Comparison of ENCODE assay signal across 8 cellular contexts in genomic region chr20:19815553-19815991, GRCh38. TPM values are rescaled to one million over a fixed set of nuclear protein-coding genes. Genes with fewer than 3 reads are reported as not detected.
A peak's percentile ranks its signal among the peaks of the same experiment; 100 is the strongest.
DNase-seq lines count a peak whose midpoint lies in the region; ATAC-seq, FAIRE-seq and TF ChIP-seq lines count a peak whose summit lies in the region.

No MANE protein-coding gene starts in this region.

- POLR2A ChIA-PET in A549 (lab: Yijun Ruan, JAX) = interaction anchor here (0.8 to 3.5 kb wide), 9 partner anchors 8 to 162 kb away, joined by 3 to 25 read pairs (median 4); no protein-coding TSS in a partner anchor

- TF ChIP-seq POLR2A in A549 (IDR thresholded peaks at IDR 0.05; ENCODE audit: low read length) = no peak
- TF ChIP-seq POLR2A in lower leg skin (IDR thresholded peaks at IDR 0.05) = no peak

- CTCF ChIA-PET in A549 (lab: Yijun Ruan, JAX) = interaction anchor here (0.6 to 6.9 kb wide), 22 partner anchors 9 to 202 kb away, joined by 3 to 59 read pairs (median 6); partner anchors contain the start of gene NAA20

- H3K27ac ChIP-seq in A549 = peak overlapping the region; percentile 80 to 89
- peak overlapping the region; percentile 97 for H3K27ac ChIP-seq in brain microvascular endothelial cell

- 2% methylated on average over 8 of the region's 8 CpGs for WGBS in A549 (ENCODE audit: missing lambda C conversion rate)
- 39 to 51% methylated on average over 8 of the region's 8 CpGs for WGBS in lower leg skin, 2 donors

- peaks cover 15% of the 10 kb centered on the region for H3K9me3 ChIP-seq in A549

- ATAC-seq in A549 = peak; percentile 99 to 100
- ATAC-seq in GM18517 (IDR thresholded peaks at IDR 0.05; ENCODE audit: unreplicated experiment) = no peak

- TF ChIP-seq CTCF in A549 (IDR thresholded peaks at IDR 0.05) (peak; percentile 14; the same call in 2 of the 3 replicates), brain microvascular endothelial cell (IDR thresholded peaks at IDR 0.05; ENCODE audit: low read depth, low read length, missing control alignments) (no peak), lower leg skin (IDR thresholded peaks at IDR 0.05) (no peak)

- FAIRE-seq in A549 (lab: Jason Lieb, UNC) = peak; percentile 100

- TF ChIP-seq EP300 in A549 (IDR thresholded peaks at IDR 0.05) = peak; percentile 75 to 89; a peak in 3 of 5 replicates

- TF ChIP-seq RAD21 in A549 (conservative IDR thresholded peaks at IDR 0.05 in 1 of 2, IDR thresholded peaks at IDR 0.05 in 1 of 2) = peak; percentile 57 to 75

- H3K4me3 ChIP-seq in A549 (no peak overlapping the region), brain microvascular endothelial cell (ENCODE audit: low read depth, low read length) (no peak overlapping the region), lower leg skin (ENCODE audit: low read depth, poor library complexity, severe bottlenecking) (no peak overlapping the region)

- H3K4me1 ChIP-seq in A549 = peaks cover 40% of the 10 kb centered on the region

- peak; percentile 95 to 96 for DNase-seq in A549 (ENCODE audit: low read depth in 1 of 2, low spot score in 1 of 2)
- DNase-seq in HPDE6-E6E7 (ENCODE audit: extremely low spot score) = peak; percentile 98
- peak; percentile 98 for DNase-seq in brain microvascular endothelial cell
- DNase-seq in left kidney (ENCODE audit: low read depth, low spot score) = peak; percentile 66
- no peak for DNase-seq in SIG-M5 treated with dmso at 0.1 percent for 504 hours (lab: John Stamatoyannopoulos, UW; ENCODE audit: unreplicated experiment)
- DNase-seq in foreskin melanocyte = no peak
- DNase-seq in lower leg skin (ENCODE audit: low spot score in 2 of 2) = no peak

- no peaks in the 10 kb centered on the region for H3K27me3 ChIP-seq in brain microvascular endothelial cell (replicated peaks)

- intact Hi-C loops in lower leg skin (cut with DNase I; ENCODE audit: low total_unique reads) = no loop called here

- peak overlapping the region; percentile 60 for H3K4me2 ChIP-seq in A549

- no peaks in the 10 kb centered on the region for H3K36me3 ChIP-seq in brain microvascular endothelial cell (replicated peaks)

- in situ Hi-C loops in brain microvascular endothelial cell (cut with HindIII; ENCODE audit: low pct_ligation_motif_present, low sequenced_read_pairs) = no loop called here

TF ChIP-seq in A549, 52 proteins besides CTCF, POLR2A, EP300 and RAD21 (continues in another document):
- no peak for TF ChIP-seq POLR2AphosphoS2 (conservative IDR thresholded peaks at IDR 0.05; ENCODE audit: low read length)
- no peak for TF ChIP-seq CBX2 (IDR thresholded peaks at IDR 0.05; ENCODE audit: borderline replicate concordance, low read depth)
- peak in 1 of 2 experiments; percentile 55; a peak in 1 of 4 replicates for TF ChIP-seq CEBPB (IDR thresholded peaks at IDR 0.05)
- no peak for TF ChIP-seq HEYL (CRISPR knock-in tag; IDR thresholded peaks at IDR 0.05)
- peak; percentile 62 for TF ChIP-seq SMC3 (IDR thresholded peaks at IDR 0.05)
- TF ChIP-seq RCOR1 (IDR thresholded peaks at IDR 0.05; ENCODE audit: low read depth, low read length) = no peak
- TF ChIP-seq KDM5A (IDR thresholded peaks at IDR 0.05) = no peak
- peak; percentile 14; the same call in 1 of the 2 replicates for TF ChIP-seq HES2 (IDR thresholded peaks at IDR 0.05)
- TF ChIP-seq MYC (IDR thresholded peaks at IDR 0.05; ENCODE audit: borderline replicate concordance, low read length) = 0 out of 2 replicates have a peak, but pooled peaks have one; percentile 8
- TF ChIP-seq GATA3 (IDR thresholded peaks at IDR 0.05; ENCODE audit: borderline replicate concordance) = peak; percentile 83
- no peak for TF ChIP-seq TFCP2L1 (CRISPR knock-in tag; IDR thresholded peaks at IDR 0.05)
- no peak for TF ChIP-seq BHLHE40 (IDR thresholded peaks at IDR 0.05; ENCODE audit: low read depth, low read length)
- TF ChIP-seq MAFK (IDR thresholded peaks at IDR 0.05; ENCODE audit: partially characterized antibody) = peak; percentile 99
- TF ChIP-seq ATOH8 (CRISPR knock-in tag; IDR thresholded peaks at IDR 0.05; ENCODE audit: low read depth) = peak; percentile 92; the same call in 1 of the 2 replicates
- peak; percentile 46; the same call in 1 of the 2 replicates for TF ChIP-seq PBX3 (IDR thresholded peaks at IDR 0.05)
- no peak for TF ChIP-seq ZFP36 (IDR thresholded peaks at IDR 0.05; ENCODE audit: borderline replicate concordance, partially characterized antibody)
- TF ChIP-seq TP53 (CRISPR knock-in tag; IDR thresholded peaks at IDR 0.05) = no peak
- TF ChIP-seq NPAS2 (CRISPR knock-in tag; IDR thresholded peaks at IDR 0.05; ENCODE audit: borderline replicate concordance) = no peak
- no peak for TF ChIP-seq HMGXB4 (CRISPR knock-in tag; IDR thresholded peaks at IDR 0.05; ENCODE audit: borderline replicate concordance)
- TF ChIP-seq ZC3H11A (IDR thresholded peaks at IDR 0.05) = no peak
- TF ChIP-seq NFE2L2 (conservative IDR thresholded peaks at IDR 0.05; ENCODE audit: low read length) = peak; percentile 57; the same call in 1 of the 2 replicates
- no peak for TF ChIP-seq ESRRA (IDR thresholded peaks at IDR 0.05; ENCODE audit: borderline replicate concordance, low read length)
- TF ChIP-seq RARB (CRISPR knock-in tag; IDR thresholded peaks at IDR 0.05) = no peak
- no peak for TF ChIP-seq EHMT2 (IDR thresholded peaks at IDR 0.05; ENCODE audit: low read depth)
- no peak for TF ChIP-seq E2F6 (IDR thresholded peaks at IDR 0.05; ENCODE audit: borderline replicate concordance, low read depth)
- TF ChIP-seq CHD4 (IDR thresholded peaks at IDR 0.05; ENCODE audit: borderline replicate concordance) = no peak
- TF ChIP-seq ZNF302 (CRISPR knock-in tag; IDR thresholded peaks at IDR 0.05) = peak; percentile 65; the same call in 1 of the 2 replicates
- TF ChIP-seq ZSCAN20 (CRISPR knock-in tag; IDR thresholded peaks at IDR 0.05) = 0 out of 2 replicates have a peak, but pooled peaks have one; percentile 25
- TF ChIP-seq RFX5 (IDR thresholded peaks at IDR 0.05) = no peak
- TF ChIP-seq EHF (CRISPR knock-in tag; IDR thresholded peaks at IDR 0.05) = peak; percentile 77; the same call in 1 of the 2 replicates
- no peak for TF ChIP-seq MAZ (IDR thresholded peaks at IDR 0.05; ENCODE audit: borderline replicate concordance, low read depth, low read length)
- no peak for TF ChIP-seq SREBF2 (IDR thresholded peaks at IDR 0.05)
- TF ChIP-seq CHD2 (IDR thresholded peaks at IDR 0.05; ENCODE audit: low read length, partially characterized antibody) = no peak
- TF ChIP-seq HOXA7 (CRISPR knock-in tag; IDR thresholded peaks at IDR 0.05) = no peak

RNA-seq across cellular contexts. Expression of gene RIN2, which starts 57.5 kb away (rescaled TPM):
- polyA plus RNA-seq in A549 (2011; rRNA removed) = 34.7 and 36.3 TPM in 2 replicates
- polyA plus RNA-seq in A549 (2012; cell fraction: cytosol; rRNA removed) = 14.1 and 15.0 TPM in 2 replicates
- 13.0 and 15.5 TPM in 2 replicates for polyA plus RNA-seq in A549 (2012; cell fraction: nucleus; rRNA removed)
- polyA plus RNA-seq in A549 (2017; fragmentation: RNase III; extraction: RNeasy Plus Mini Kit Qiagen cat#74134 plus additional on column Dnase treatment) = 22.4 to 23.3 TPM (median 22.7 TPM) in 3 replicates
- polyA minus RNA-seq in A549 (2011; rRNA and poly(A)+ RNA removed) = 102 and 124 TPM in 2 replicates
- 10 to 100 TPM; 60.9 to 88.3 (median 83.2) TPM for total RNA-seq in lower leg skin

Comparison
In these comparisons a context has a peak if more than half of its experiments do, and no peak if none do; other contexts are left out.
1. DNase-seq: peak in A549 (2 of 2), HPDE6-E6E7 (single experiment), brain microvascular endothelial cell (single experiment) and left kidney (single experiment); none in SIG-M5 treated with dmso at 0.1 percent for 504 hours (single experiment), foreskin melanocyte (single experiment) and lower leg skin (0 of 2).